1 cellular context compared by ENCODE assay signal in genomic region chr14:105045710-105046326, GRCh38.
A peak's percentile ranks its signal among the peaks of the same experiment; 100 is the strongest.
TF ChIP-seq lines count a peak whose summit lies in the region.

No MANE protein-coding gene starts in this region.

TF ChIP-seq in HepG2, 621 proteins besides CTCF, POLR2A, EP300 and RAD21 (continued from another document and continues in another):
- TF ChIP-seq, protein P1, sequence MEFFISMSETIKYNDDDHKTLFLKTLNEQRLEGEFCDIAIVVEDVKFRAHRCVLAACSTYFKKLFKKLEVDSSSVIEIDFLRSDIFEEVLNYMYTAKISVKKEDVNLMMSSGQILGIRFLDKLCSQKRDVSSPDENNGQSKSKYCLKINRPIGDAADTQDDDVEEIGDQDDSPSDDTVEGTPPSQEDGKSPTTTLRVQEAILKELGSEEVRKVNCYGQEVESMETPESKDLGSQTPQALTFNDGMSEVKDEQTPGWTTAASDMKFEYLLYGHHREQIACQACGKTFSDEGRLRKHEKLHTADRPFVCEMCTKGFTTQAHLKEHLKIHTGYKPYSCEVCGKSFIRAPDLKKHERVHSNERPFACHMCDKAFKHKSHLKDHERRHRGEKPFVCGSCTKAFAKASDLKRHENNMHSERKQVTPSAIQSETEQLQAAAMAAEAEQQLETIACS (CRISPR knock-in tag; IDR thresholded peaks at IDR 0.05): no peak
- TF ChIP-seq ZNF496 (CRISPR knock-in tag; IDR thresholded peaks at IDR 0.05; ENCODE audit: insufficient replicate concordance) (no peak), ZNF75D (CRISPR knock-in tag; IDR thresholded peaks at IDR 0.05; ENCODE audit: borderline replicate concordance) (no peak), HNRNPK (IDR thresholded peaks at IDR 0.05; ENCODE audit: low read depth, low read length, poor library complexity, severe bottlenecking) (peak; percentile 22), MXI1 (IDR thresholded peaks at IDR 0.05; ENCODE audit: borderline replicate concordance, low read depth, low read length) (no peak), ARHGAP35 (CRISPR knock-in tag; IDR thresholded peaks at IDR 0.05; ENCODE audit: borderline replicate concordance) (no peak), SP140L (CRISPR knock-in tag; IDR thresholded peaks at IDR 0.05; ENCODE audit: borderline replicate concordance) (no peak), MEIS2 (CRISPR knock-in tag; IDR thresholded peaks at IDR 0.05) (peak; percentile 55; the same call in 1 of the 2 replicates), ZNF260 (CRISPR knock-in tag; IDR thresholded peaks at IDR 0.05; ENCODE audit: borderline replicate concordance, low read depth) (no peak), TMF1 (CRISPR knock-in tag; IDR thresholded peaks at IDR 0.05; ENCODE audit: low read depth) (no peak), BCLAF1 (IDR thresholded peaks at IDR 0.05) (no peak), RARA (CRISPR knock-in tag; IDR thresholded peaks at IDR 0.05) (0 out of 2 replicates have a peak, but pooled peaks have one; percentile 10), ZNF354B (CRISPR knock-in tag; IDR thresholded peaks at IDR 0.05) (no peak), ZNF547 (CRISPR knock-in tag; IDR thresholded peaks at IDR 0.05) (no peak), ATF6 (CRISPR knock-in tag; conservative IDR thresholded peaks at IDR 0.05) (no peak), NFIC (IDR thresholded peaks at IDR 0.05; ENCODE audit: low read length) (no peak), HMG20B (CRISPR knock-in tag; conservative IDR thresholded peaks at IDR 0.05) (no peak), KLF12 (CRISPR knock-in tag; IDR thresholded peaks at IDR 0.05; ENCODE audit: borderline replicate concordance) (no peak), DPF2 (CRISPR knock-in tag; IDR thresholded peaks at IDR 0.05; ENCODE audit: borderline replicate concordance, low read depth) (no peak), ZNF101 (CRISPR knock-in tag; IDR thresholded peaks at IDR 0.05; ENCODE audit: borderline replicate concordance, low read depth) (no peak), ZKSCAN8 (CRISPR knock-in tag; IDR thresholded peaks at IDR 0.05; ENCODE audit: borderline replicate concordance) (no peak), ZNF235 (CRISPR knock-in tag; IDR thresholded peaks at IDR 0.05; ENCODE audit: borderline replicate concordance) (peak; percentile 76; the same call in 1 of the 2 replicates), JDP2 (CRISPR knock-in tag; IDR thresholded peaks at IDR 0.05; ENCODE audit: borderline replicate concordance) (no peak), FOXC1 (CRISPR knock-in tag; IDR thresholded peaks at IDR 0.05; ENCODE audit: borderline replicate concordance) (peak; percentile 74; the same call in 1 of the 2 replicates), TRIM24 (CRISPR knock-in tag; IDR thresholded peaks at IDR 0.05) (no peak), CHD2 (IDR thresholded peaks at IDR 0.05; ENCODE audit: low read depth, low read length) (no peak), TCF12 (IDR thresholded peaks at IDR 0.05) (no peak), TCF12 (CRISPR knock-in tag; IDR thresholded peaks at IDR 0.05) (0 out of 2 replicates have a peak, but pooled peaks have one; percentile 29), PAWR (CRISPR knock-in tag; IDR thresholded peaks at IDR 0.05; ENCODE audit: borderline replicate concordance) (no peak), NR2F2 (IDR thresholded peaks at IDR 0.05; ENCODE audit: borderline replicate concordance, low read depth) (no peak), ZNF549 (CRISPR knock-in tag; IDR thresholded peaks at IDR 0.05) (no peak), ZFAT (CRISPR knock-in tag; conservative IDR thresholded peaks at IDR 0.05) (no peak), ZNF224 (CRISPR knock-in tag; IDR thresholded peaks at IDR 0.05) (no peak), ZNF710 (CRISPR knock-in tag; IDR thresholded peaks at IDR 0.05; ENCODE audit: borderline replicate concordance) (no peak), ETS1 (CRISPR knock-in tag; IDR thresholded peaks at IDR 0.05) (no peak), MAFG (CRISPR knock-in tag; IDR thresholded peaks at IDR 0.05) (no peak), POLR2AphosphoS5 (IDR thresholded peaks at IDR 0.05; ENCODE audit: low read depth, low read length) (no peak), MAF1 (CRISPR knock-in tag; IDR thresholded peaks at IDR 0.05; ENCODE audit: borderline replicate concordance) (no peak)
- TF ChIP-seq, protein P2, sequence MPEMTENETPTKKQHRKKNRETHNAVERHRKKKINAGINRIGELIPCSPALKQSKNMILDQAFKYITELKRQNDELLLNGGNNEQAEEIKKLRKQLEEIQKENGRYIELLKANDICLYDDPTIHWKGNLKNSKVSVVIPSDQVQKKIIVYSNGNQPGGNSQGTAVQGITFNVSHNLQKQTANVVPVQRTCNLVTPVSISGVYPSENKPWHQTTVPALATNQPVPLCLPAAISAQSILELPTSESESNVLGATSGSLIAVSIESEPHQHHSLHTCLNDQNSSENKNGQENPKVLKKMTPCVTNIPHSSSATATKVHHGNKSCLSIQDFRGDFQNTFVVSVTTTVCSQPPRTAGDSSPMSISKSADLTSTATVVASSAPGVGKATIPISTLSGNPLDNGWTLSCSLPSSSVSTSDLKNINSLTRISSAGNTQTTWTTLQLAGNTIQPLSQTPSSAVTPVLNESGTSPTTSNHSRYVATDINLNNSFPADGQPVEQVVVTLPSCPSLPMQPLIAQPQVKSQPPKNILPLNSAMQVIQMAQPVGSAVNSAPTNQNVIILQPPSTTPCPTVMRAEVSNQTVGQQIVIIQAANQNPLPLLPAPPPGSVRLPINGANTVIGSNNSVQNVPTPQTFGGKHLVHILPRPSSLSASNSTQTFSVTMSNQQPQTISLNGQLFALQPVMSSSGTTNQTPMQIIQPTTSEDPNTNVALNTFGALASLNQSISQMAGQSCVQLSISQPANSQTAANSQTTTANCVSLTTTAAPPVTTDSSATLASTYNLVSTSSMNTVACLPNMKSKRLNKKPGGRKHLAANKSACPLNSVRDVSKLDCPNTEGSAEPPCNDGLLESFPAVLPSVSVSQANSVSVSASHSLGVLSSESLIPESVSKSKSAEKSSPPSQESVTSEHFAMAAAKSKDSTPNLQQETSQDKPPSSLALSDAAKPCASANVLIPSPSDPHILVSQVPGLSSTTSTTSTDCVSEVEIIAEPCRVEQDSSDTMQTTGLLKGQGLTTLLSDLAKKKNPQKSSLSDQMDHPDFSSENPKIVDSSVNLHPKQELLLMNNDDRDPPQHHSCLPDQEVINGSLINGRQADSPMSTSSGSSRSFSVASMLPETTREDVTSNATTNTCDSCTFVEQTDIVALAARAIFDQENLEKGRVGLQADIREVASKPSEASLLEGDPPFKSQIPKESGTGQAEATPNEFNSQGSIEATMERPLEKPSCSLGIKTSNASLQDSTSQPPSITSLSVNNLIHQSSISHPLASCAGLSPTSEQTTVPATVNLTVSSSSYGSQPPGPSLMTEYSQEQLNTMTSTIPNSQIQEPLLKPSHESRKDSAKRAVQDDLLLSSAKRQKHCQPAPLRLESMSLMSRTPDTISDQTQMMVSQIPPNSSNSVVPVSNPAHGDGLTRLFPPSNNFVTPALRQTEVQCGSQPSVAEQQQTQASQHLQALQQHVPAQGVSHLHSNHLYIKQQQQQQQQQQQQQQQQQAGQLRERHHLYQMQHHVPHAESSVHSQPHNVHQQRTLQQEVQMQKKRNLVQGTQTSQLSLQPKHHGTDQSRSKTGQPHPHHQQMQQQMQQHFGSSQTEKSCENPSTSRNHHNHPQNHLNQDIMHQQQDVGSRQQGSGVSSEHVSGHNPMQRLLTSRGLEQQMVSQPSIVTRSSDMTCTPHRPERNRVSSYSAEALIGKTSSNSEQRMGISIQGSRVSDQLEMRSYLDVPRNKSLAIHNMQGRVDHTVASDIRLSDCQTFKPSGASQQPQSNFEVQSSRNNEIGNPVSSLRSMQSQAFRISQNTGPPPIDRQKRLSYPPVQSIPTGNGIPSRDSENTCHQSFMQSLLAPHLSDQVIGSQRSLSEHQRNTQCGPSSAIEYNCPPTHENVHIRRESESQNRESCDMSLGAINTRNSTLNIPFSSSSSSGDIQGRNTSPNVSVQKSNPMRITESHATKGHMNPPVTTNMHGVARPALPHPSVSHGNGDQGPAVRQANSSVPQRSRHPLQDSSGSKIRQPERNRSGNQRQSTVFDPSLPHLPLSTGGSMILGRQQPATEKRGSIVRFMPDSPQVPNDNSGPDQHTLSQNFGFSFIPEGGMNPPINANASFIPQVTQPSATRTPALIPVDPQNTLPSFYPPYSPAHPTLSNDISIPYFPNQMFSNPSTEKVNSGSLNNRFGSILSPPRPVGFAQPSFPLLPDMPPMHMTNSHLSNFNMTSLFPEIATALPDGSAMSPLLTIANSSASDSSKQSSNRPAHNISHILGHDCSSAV (CRISPR knock-in tag; IDR thresholded peaks at IDR 0.05; ENCODE audit: borderline replicate concordance): no peak
- TF ChIP-seq, protein P3, sequence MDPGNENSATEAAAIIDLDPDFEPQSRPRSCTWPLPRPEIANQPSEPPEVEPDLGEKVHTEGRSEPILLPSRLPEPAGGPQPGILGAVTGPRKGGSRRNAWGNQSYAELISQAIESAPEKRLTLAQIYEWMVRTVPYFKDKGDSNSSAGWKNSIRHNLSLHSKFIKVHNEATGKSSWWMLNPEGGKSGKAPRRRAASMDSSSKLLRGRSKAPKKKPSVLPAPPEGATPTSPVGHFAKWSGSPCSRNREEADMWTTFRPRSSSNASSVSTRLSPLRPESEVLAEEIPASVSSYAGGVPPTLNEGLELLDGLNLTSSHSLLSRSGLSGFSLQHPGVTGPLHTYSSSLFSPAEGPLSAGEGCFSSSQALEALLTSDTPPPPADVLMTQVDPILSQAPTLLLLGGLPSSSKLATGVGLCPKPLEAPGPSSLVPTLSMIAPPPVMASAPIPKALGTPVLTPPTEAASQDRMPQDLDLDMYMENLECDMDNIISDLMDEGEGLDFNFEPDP (CRISPR knock-in tag; conservative IDR thresholded peaks at IDR 0.05): no peak
- TF ChIP-seq, protein P4, sequence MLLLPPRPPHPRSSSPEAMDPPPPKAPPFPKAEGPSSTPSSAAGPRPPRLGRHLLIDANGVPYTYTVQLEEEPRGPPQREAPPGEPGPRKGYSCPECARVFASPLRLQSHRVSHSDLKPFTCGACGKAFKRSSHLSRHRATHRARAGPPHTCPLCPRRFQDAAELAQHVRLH (CRISPR knock-in tag; IDR thresholded peaks at IDR 0.05; ENCODE audit: borderline replicate concordance, low read depth): peak; percentile 88; the same call in 1 of the 2 replicates
- TF ChIP-seq, protein P5, sequence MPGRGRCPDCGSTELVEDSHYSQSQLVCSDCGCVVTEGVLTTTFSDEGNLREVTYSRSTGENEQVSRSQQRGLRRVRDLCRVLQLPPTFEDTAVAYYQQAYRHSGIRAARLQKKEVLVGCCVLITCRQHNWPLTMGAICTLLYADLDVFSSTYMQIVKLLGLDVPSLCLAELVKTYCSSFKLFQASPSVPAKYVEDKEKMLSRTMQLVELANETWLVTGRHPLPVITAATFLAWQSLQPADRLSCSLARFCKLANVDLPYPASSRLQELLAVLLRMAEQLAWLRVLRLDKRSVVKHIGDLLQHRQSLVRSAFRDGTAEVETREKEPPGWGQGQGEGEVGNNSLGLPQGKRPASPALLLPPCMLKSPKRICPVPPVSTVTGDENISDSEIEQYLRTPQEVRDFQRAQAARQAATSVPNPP (CRISPR knock-in tag; IDR thresholded peaks at IDR 0.05): no peak
